In genomic region chr12:93668919-93669418, GRCh38 we compare ENCODE assay signal across 13 cellular contexts. TPM values are rescaled to one million over a fixed set of nuclear protein-coding genes. Genes with fewer than 3 reads are reported as not detected.
A peak's percentile ranks its signal among the peaks of the same experiment; 100 is the strongest.
DNase-seq lines count a peak whose midpoint lies in the region; ATAC-seq lines count a peak whose summit lies in the region.
"Had no signal": no experiment of that assay in that cellular context is flagged by ENCODE, and none has a peak within 500 bp of the region (broad histone marks: within the 10 kb centered on the region; RNA-seq: fewer than 3 reads in every experiment).

No MANE protein-coding gene starts in this region.

- peaks cover 8% of the 10 kb centered on the region for H3K27me3 Mint-ChIP-seq in activated naive CD8-positive, alpha-beta T cell treated with anti-CD3 and anti-CD28 coated beads, Interleukin-2, amount 50 U/mL, for 24 hours

- H3K27ac Mint-ChIP-seq in activated naive CD8-positive, alpha-beta T cell treated with anti-CD3 and anti-CD28 coated beads, Interleukin-2, amount 50 U/mL, for 24 hours = no peak overlapping the region

- no peak overlapping the region for H3K4me3 Mint-ChIP-seq in activated naive CD8-positive, alpha-beta T cell treated with anti-CD3 and anti-CD28 coated beads, Interleukin-2, amount 50 U/mL, for 24 hours
- H3K4me3 Mint-ChIP-seq: CD8-positive, alpha-beta memory T cell had no signal

- intact Hi-C loops in Right ventricle myocardium inferior (cut with DNase I) = no loop called here

- peaks cover 2% of the 10 kb centered on the region for H3K36me3 Mint-ChIP-seq in activated naive CD8-positive, alpha-beta T cell treated with anti-CD3 and anti-CD28 coated beads, Interleukin-2, amount 50 U/mL, for 24 hours (ENCODE audit: low read depth)

- H3K9me3 Mint-ChIP-seq in activated naive CD8-positive, alpha-beta T cell treated with anti-CD3 and anti-CD28 coated beads, Interleukin-2, amount 50 U/mL, for 24 hours = peaks cover 13% of the 10 kb centered on the region
- H3K9me3 Mint-ChIP-seq: CD8-positive, alpha-beta memory T cell had no signal

- ATAC-seq in GM18517 (IDR thresholded peaks at IDR 0.05; ENCODE audit: unreplicated experiment) (peak; percentile 72), GM19467 (IDR thresholded peaks at IDR 0.05; ENCODE audit: unreplicated experiment) (peak; percentile 61), HG02973 (IDR thresholded peaks at IDR 0.05; ENCODE audit: unreplicated experiment) (peak; percentile 83), Right ventricle myocardium inferior (no peak)
- peak; percentile 72 for ATAC-seq in activated naive CD8-positive, alpha-beta T cell treated with anti-CD3 and anti-CD28 coated beads, Interleukin-2, amount 50 U/mL, for 24 hours
- ATAC-seq: mucosa of descending colon, Panc1 had no signal

- peaks cover 9% of the 10 kb centered on the region for H3K4me1 Mint-ChIP-seq in activated naive CD8-positive, alpha-beta T cell treated with anti-CD3 and anti-CD28 coated beads, Interleukin-2, amount 50 U/mL, for 24 hours
- H3K4me1 Mint-ChIP-seq: CD8-positive, alpha-beta memory T cell had no signal

- DNase-seq in activated naive CD8-positive, alpha-beta T cell treated with anti-CD3 and anti-CD28 coated beads, Interleukin-2, amount 50 U/mL, for 24 hours = no peak
- DNase-seq in CD1c-positive myeloid dendritic cell (ENCODE audit: extremely low spot score) (no peak), Right ventricle myocardium inferior (ENCODE audit: missing footprints) (no peak), OCI-M2 (lab: John Stamatoyannopoulos, UW; ENCODE audit: unreplicated experiment) (no peak)
- DNase-seq: CD8-positive, alpha-beta memory T cell; colonic mucosa; mucosa of descending colon; stimulated activated CD4-positive, alpha-beta T cell treated with anti-CD3 and anti-CD28 coated beads, Interleukin-4, amount 100 ng/mL, for 4 hours; T-helper 2 cell had no signal

RNA-seq across cellular contexts. Expression of gene CRADD, which starts 8.2 kb away (rescaled TPM):
- total RNA-seq in Right ventricle myocardium inferior = 40.3 TPM
